18 cellular contexts compared by ENCODE assay signal in the genomic region with DNA sequence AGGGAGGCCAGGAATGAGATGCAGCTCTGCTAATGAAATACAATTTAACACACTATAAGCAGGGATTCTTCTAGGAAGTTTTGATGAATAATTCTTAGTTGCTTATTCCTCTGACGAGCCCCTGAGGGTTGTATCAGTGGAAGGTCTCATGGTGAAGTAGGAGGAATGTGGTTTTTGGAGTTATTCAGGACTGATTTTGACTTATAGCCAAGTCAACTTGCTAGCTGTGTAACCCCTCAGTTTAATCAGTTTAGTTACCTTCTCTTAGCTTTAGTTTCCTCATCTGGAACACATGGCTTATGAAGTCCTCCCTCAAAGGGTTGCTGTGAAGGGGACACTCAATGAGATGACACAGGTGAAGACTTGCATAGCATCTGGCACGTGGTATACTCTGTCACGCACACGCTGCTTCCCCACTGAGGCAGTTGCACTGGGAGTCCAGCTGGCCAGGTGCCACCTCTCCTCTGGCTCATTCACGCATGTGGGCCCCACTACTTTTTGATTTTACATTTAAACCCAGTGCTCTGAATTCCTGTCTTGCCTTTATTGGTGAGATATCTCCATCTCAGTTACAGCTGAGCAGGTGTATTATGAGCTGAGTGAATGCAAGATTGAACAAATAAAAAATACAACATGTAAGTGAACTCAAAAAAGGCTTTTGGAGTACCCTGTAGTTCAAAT.
DNase-seq lines count a peak whose midpoint lies in the region; ATAC-seq and TF ChIP-seq lines count a peak whose summit lies in the region.
"Had no signal": no experiment of that assay in that cellular context is flagged by ENCODE, and none has a peak within 500 bp of the region (broad histone marks: within the 10 kb centered on the region; RNA-seq: fewer than 3 reads in every experiment).

No MANE protein-coding gene starts in this region.

- H3K4me2 ChIP-seq in hepatocyte: no peak overlapping the region

- peaks cover 13% of the 10 kb centered on the region for H3K4me1 ChIP-seq in hepatocyte (ENCODE audit: insufficient read depth)
- H3K4me1 ChIP-seq: tibial artery had no signal

- intact Hi-C loops in lower leg skin (cut with DNase I; ENCODE audit: low total_unique reads): no loop called here

- DNase-seq in DMS79 (lab: John Stamatoyannopoulos, UW) (peak; percentile 34), HFFc6 (no peak), NCI-H69 (lab: John Stamatoyannopoulos, UW) (peak; percentile 63), hepatocyte (ENCODE audit: low spot score) (no peak), lower leg skin (ENCODE audit: low spot score in 2 of 2) (no peak)
- DNase-seq in activated naive CD8-positive, alpha-beta T cell treated with anti-CD3 and anti-CD28 coated beads, Interleukin-2, amount 50 U/mL, for 24 hours: no peak
- DNase-seq: BE2C, cerebellar nuclear complex, endodermal cell, Karpas-422, left colon, mucosa of descending colon, small intestine, T-helper 2 cell, tibial artery had no signal

- H3K27me3 Mint-ChIP-seq in HFFc6 (ENCODE audit: insufficient read depth): no peaks in the 10 kb centered on the region
- no peaks in the 10 kb centered on the region for H3K27me3 Mint-ChIP-seq in activated naive CD8-positive, alpha-beta T cell treated with anti-CD3 and anti-CD28 coated beads, Interleukin-2, amount 50 U/mL, for 24 hours

- H3K9me2 ChIP-seq in hepatocyte (replicated peaks; ENCODE audit: insufficient read depth): no peaks in the 10 kb centered on the region

- H2AFZ ChIP-seq in hepatocyte: no peak overlapping the region

- no peaks in the 10 kb centered on the region for H4K20me1 ChIP-seq in hepatocyte (ENCODE audit: insufficient read depth, poor library complexity, severe bottlenecking)

- ATAC-seq in HG02870 (IDR thresholded peaks at IDR 0.05; ENCODE audit: unreplicated experiment): no peak
- ATAC-seq in activated naive CD8-positive, alpha-beta T cell treated with anti-CD3 and anti-CD28 coated beads, Interleukin-2, amount 50 U/mL, for 24 hours: no peak
- ATAC-seq: activated CD4-positive, CD25-positive, alpha-beta regulatory T cell treated with anti-CD3 and anti-CD28 coated beads, Interleukin-2, amount 50 U/mL, for 24 hours; left colon; stimulated activated effector memory CD8-positive, alpha-beta T cell treated with anti-CD3 and anti-CD28 coated beads, Interleukin-12 subunit alpha, Interleukin-12 subunit beta, amount 100 ng/mL, for 72 hours had no signal

- peak overlapping the region; percentile 80 for H3K27ac ChIP-seq in hepatocyte
- H3K27ac ChIP-seq: tibial artery had no signal

- H3K4me1 Mint-ChIP-seq in HFFc6 (ENCODE audit: low read depth): peaks cover 37% of the 10 kb centered on the region
- H3K4me1 Mint-ChIP-seq in activated naive CD8-positive, alpha-beta T cell treated with anti-CD3 and anti-CD28 coated beads, Interleukin-2, amount 50 U/mL, for 24 hours: no peaks in the 10 kb centered on the region
- H3K4me1 Mint-ChIP-seq: endodermal cell; stimulated activated effector memory CD8-positive, alpha-beta T cell treated with anti-CD3 and anti-CD28 coated beads, Interleukin-12 subunit alpha, Interleukin-12 subunit beta, amount 100 ng/mL, for 72 hours had no signal

- H3K36me3 Mint-ChIP-seq in HFFc6 (ENCODE audit: low read depth): no peaks in the 10 kb centered on the region
- no peaks in the 10 kb centered on the region for H3K36me3 Mint-ChIP-seq in activated naive CD8-positive, alpha-beta T cell treated with anti-CD3 and anti-CD28 coated beads, Interleukin-2, amount 50 U/mL, for 24 hours (ENCODE audit: low read depth)
- H3K36me3 Mint-ChIP-seq: stimulated activated effector memory CD8-positive, alpha-beta T cell treated with anti-CD3 and anti-CD28 coated beads, Interleukin-12 subunit alpha, Interleukin-12 subunit beta, amount 100 ng/mL, for 72 hours had no signal

- H3K27me3 ChIP-seq in hepatocyte: no peaks in the 10 kb centered on the region
- H3K27me3 ChIP-seq: BE2C, tibial artery had no signal

- H3K36me3 ChIP-seq in hepatocyte (replicated peaks; ENCODE audit: insufficient read depth, low read depth): no peaks in the 10 kb centered on the region
- H3K36me3 ChIP-seq: BE2C, tibial artery had no signal

- peak overlapping the region; percentile 54; the same call in 1 of the 2 replicates for H3K27ac Mint-ChIP-seq in HFFc6
- H3K27ac Mint-ChIP-seq in activated naive CD8-positive, alpha-beta T cell treated with anti-CD3 and anti-CD28 coated beads, Interleukin-2, amount 50 U/mL, for 24 hours: no peak overlapping the region
- H3K27ac Mint-ChIP-seq: endodermal cell; stimulated activated effector memory CD8-positive, alpha-beta T cell treated with anti-CD3 and anti-CD28 coated beads, Interleukin-12 subunit alpha, Interleukin-12 subunit beta, amount 100 ng/mL, for 72 hours had no signal

- H3K9me3 Mint-ChIP-seq in HFFc6: no peaks in the 10 kb centered on the region
- H3K9me3 Mint-ChIP-seq in activated naive CD8-positive, alpha-beta T cell treated with anti-CD3 and anti-CD28 coated beads, Interleukin-2, amount 50 U/mL, for 24 hours: no peaks in the 10 kb centered on the region
- H3K9me3 Mint-ChIP-seq: endodermal cell; stimulated activated effector memory CD8-positive, alpha-beta T cell treated with anti-CD3 and anti-CD28 coated beads, Interleukin-12 subunit alpha, Interleukin-12 subunit beta, amount 100 ng/mL, for 72 hours had no signal

- no peak overlapping the region for H3K4me3 ChIP-seq in hepatocyte
- no peak overlapping the region for H3K4me3 ChIP-seq in lower leg skin (ENCODE audit: low read depth, poor library complexity, severe bottlenecking)
- H3K4me3 ChIP-seq: mucosa of descending colon, tibial artery had no signal

- TF ChIP-seq CTCF in HFFc6 (IDR thresholded peaks at IDR 0.05) (no peak), hepatocyte (IDR thresholded peaks at IDR 0.05; ENCODE audit: poor library complexity) (no peak), lower leg skin (IDR thresholded peaks at IDR 0.05) (no peak)

- H3K4me3 Mint-ChIP-seq in HFFc6: no peak overlapping the region
- no peak overlapping the region for H3K4me3 Mint-ChIP-seq in activated naive CD8-positive, alpha-beta T cell treated with anti-CD3 and anti-CD28 coated beads, Interleukin-2, amount 50 U/mL, for 24 hours
- H3K4me3 Mint-ChIP-seq: endodermal cell; stimulated activated effector memory CD8-positive, alpha-beta T cell treated with anti-CD3 and anti-CD28 coated beads, Interleukin-12 subunit alpha, Interleukin-12 subunit beta, amount 100 ng/mL, for 72 hours had no signal

- H3K9me3 ChIP-seq in hepatocyte (ENCODE audit: low read depth): no peaks in the 10 kb centered on the region
- H3K9me3 ChIP-seq: BE2C, mucosa of descending colon, tibial artery had no signal

- H3K79me2 ChIP-seq in hepatocyte: no peaks in the 10 kb centered on the region

- TF ChIP-seq POLR2A in lower leg skin (IDR thresholded peaks at IDR 0.05): no peak

- WGBS in hepatocyte (ENCODE audit: low lambda C conversion rate, missing lambda C conversion rate): 81% methylated on average over 5 of the region's 5 CpGs
- WGBS in lower leg skin, 2 donors: 70 to 71% methylated on average over 5 of the region's 5 CpGs

Comparison
In these comparisons a context has a peak if more than half of its experiments do, and no peak if none do; other contexts are left out.
1. DNase-seq: peak in DMS79 (single experiment) and NCI-H69 (single experiment); none in HFFc6 (single experiment), hepatocyte (single experiment), activated naive CD8-positive, alpha-beta T cell treated with anti-CD3 and anti-CD28 coated beads, Interleukin-2, amount 50 U/mL, for 24 hours (single experiment) and lower leg skin (0 of 2).